In the genomic region with DNA sequence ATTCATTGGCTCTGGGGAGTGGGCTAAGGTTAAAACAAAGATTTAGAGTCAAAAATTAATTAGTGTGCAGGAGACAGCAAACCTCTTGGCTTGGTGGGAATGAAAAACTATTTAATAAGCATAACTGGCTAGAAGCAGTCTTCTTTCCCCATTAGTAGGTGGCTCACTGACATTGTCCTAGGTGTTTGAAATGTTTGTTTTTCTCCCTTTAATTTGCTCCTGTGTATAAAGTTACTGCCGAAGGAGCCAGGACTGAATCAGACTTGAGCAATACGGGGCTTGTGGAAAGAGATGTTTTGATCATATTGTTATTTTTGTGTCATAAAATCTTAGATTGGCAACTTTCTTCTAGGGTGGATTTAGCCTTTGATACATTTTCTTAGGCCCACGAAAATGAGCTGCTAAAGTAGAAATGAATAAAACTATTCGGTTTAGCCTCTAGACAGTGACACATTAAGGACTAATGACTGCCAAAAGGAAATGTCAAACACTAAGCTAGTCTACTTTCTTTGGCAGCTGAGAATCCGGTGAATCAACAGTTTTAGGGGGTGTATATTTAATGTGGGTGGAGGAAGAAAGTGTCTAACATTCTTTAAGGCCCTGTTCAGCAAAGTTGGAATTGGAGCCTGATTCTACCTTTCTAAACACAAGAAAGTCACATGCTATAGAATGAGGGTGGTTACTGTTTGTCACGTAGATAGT, we compare ENCODE assay signal across 12 cellular contexts. TPM values are rescaled to one million over a fixed set of nuclear protein-coding genes. Genes with fewer than 3 reads are reported as not detected.
DNase-seq lines count a peak whose midpoint lies in the region; ATAC-seq and TF ChIP-seq lines count a peak whose summit lies in the region.
"Had no signal": no experiment of that assay in that cellular context is flagged by ENCODE, and none has a peak within 500 bp of the region (broad histone marks: within the 10 kb centered on the region; RNA-seq: fewer than 3 reads in every experiment).

No MANE protein-coding gene starts in this region.

- intact Hi-C loops in prostate gland (cut with DNase I), result no loop called here

- no peak overlapping the region for H3K9ac ChIP-seq in SK-N-MC (ENCODE audit: insufficient read length)

- TF ChIP-seq POLR2A in prostate gland (IDR thresholded peaks at IDR 0.05) (no peak), GM18505 (IDR thresholded peaks at IDR 0.05; ENCODE audit: borderline replicate concordance, extremely low read depth, insufficient read depth, insufficient read length) (no peak)

- TF ChIP-seq CTCF in fibroblast of mammary gland (conservative IDR thresholded peaks at IDR 0.05; ENCODE audit: control insufficient read depth, insufficient read depth, low read depth, low read length) (no peak), prostate gland (IDR thresholded peaks at IDR 0.05) (no peak)

- DNase-seq in AG20443 (ENCODE audit: low spot score) (peak; percentile 68), SK-N-MC (ENCODE audit: low read depth, low spot score) (no peak), fibroblast of mammary gland (ENCODE audit: low read depth) (peak; percentile 84), prostate gland (ENCODE audit: low spot score) (peak; percentile 58), NCI-H1105 (lab: John Stamatoyannopoulos, UW) (no peak)
- no peak for DNase-seq in activated CD8-positive, alpha-beta memory T cell treated with anti-CD3 and anti-CD28 coated beads, Interleukin-2, amount 50 U/mL, for 48 hours
- DNase-seq: activated gamma-delta T cell; Caco-2; NCI-H2081; stimulated activated naive CD4-positive, alpha-beta T cell had no signal

- H3K4me3 ChIP-seq in SK-N-MC, result no peak overlapping the region
- no peak overlapping the region for H3K4me3 ChIP-seq in fibroblast of mammary gland (ENCODE audit: control insufficient read depth, low read depth, low read length)
- H3K4me3 ChIP-seq in prostate gland, result no peak overlapping the region

- peaks cover 21% of the 10 kb centered on the region for H3K36me3 ChIP-seq in SK-N-MC (ENCODE audit: insufficient read depth, low read length)
- no peaks in the 10 kb centered on the region for H3K36me3 ChIP-seq in prostate gland

- H3K27ac ChIP-seq in SK-N-MC (peak overlapping the region; percentile 15), prostate gland (peak overlapping the region; percentile 33 to 38)

- 15% methylated on average over 6 of the region's 6 CpGs for WGBS in prostate gland

- no peak for ATAC-seq in GM19351 (IDR thresholded peaks at IDR 0.05; ENCODE audit: unreplicated experiment)
- no peak for ATAC-seq in GM18505 (IDR thresholded peaks at IDR 0.05; ENCODE audit: unreplicated experiment)

- H3K27me3 ChIP-seq in prostate gland (replicated peaks; ENCODE audit: insufficient read depth), result no peaks in the 10 kb centered on the region

- H3K9me3 ChIP-seq in SK-N-MC (ENCODE audit: low read depth, low read length), result no peaks in the 10 kb centered on the region
- H3K9me3 ChIP-seq in prostate gland, result no peaks in the 10 kb centered on the region
- H3K9me3 ChIP-seq: Caco-2 had no signal

- H3K4me1 ChIP-seq in prostate gland (replicated peaks), result no peaks in the 10 kb centered on the region

RNA-seq across cellular contexts. Expression of gene LRRTM2, which starts 30.2 kb away (rescaled TPM):
- total RNA-seq in prostate gland, result not detected
- total RNA-seq: Caco-2 had no signal

Comparison
In these comparisons a context has a peak if more than half of its experiments do, and no peak if none do; other contexts are left out.
1. DNase-seq: peak in AG20443 (single experiment), fibroblast of mammary gland (single experiment) and prostate gland (single experiment); none in SK-N-MC (single experiment), NCI-H1105 (single experiment) and activated CD8-positive, alpha-beta memory T cell treated with anti-CD3 and anti-CD28 coated beads, Interleukin-2, amount 50 U/mL, for 48 hours (single experiment).